ENCODE assay signal across 15 cellular contexts in the genomic region with DNA sequence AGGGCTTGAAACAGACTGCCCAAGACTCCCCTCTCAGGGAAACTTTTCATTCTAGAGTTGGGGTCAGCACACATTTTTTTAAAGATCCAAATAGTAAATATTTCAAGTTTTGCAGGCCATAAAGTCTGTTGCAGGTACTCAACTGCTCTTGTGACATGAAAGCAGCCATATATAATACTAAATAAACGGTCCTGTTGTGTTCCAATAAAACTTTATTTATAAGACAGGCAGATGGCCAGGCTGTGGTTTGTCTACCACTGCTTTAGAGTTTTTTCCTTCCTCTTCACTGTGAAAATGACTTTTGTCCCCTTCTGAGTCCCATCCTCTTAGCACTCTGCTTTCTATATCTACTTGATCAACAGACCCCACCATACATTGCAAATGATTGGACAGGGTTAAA. TPM values are rescaled to one million over a fixed set of nuclear protein-coding genes. Genes with fewer than 3 reads are reported as not detected.
A peak's percentile ranks its signal among the peaks of the same experiment; 100 is the strongest.
DNase-seq lines count a peak whose midpoint lies in the region; ATAC-seq, FAIRE-seq and TF ChIP-seq lines count a peak whose summit lies in the region.
"Had no signal": no experiment of that assay in that cellular context is flagged by ENCODE, and none has a peak within 500 bp of the region (broad histone marks: within the 10 kb centered on the region; RNA-seq: fewer than 3 reads in every experiment).

No MANE protein-coding gene starts in this region.

- no peaks in the 10 kb centered on the region for H4K20me1 ChIP-seq in GM12878 (ENCODE audit: control insufficient read depth, insufficient read depth)

- no peaks in the 10 kb centered on the region for H3K9me3 Mint-ChIP-seq in naive B cell
- H3K9me3 Mint-ChIP-seq in MCF 10A (ENCODE audit: unreplicated experiment), result no peaks in the 10 kb centered on the region
- H3K9me3 Mint-ChIP-seq: CD4-positive, alpha-beta memory T cell had no signal

- FAIRE-seq in GM12892 (lab: Jason Lieb, UNC) (peak; percentile 38), GM12878 (lab: Jason Lieb, UNC) (no peak), RCC 7860 (lab: Jason Lieb, UNC) (no peak)
- FAIRE-seq: GM19239 had no signal

- 30% methylated on average over 1 of the region's 1 CpG for WGBS in GM12878 (ENCODE audit: insufficient coverage, insufficient replicate concordance, low lambda C conversion rate, missing lambda C conversion rate)

- no peak for TF ChIP-seq RAD21 in GM12878 (IDR thresholded peaks at IDR 0.05; ENCODE audit: insufficient read depth, low read depth, low read length)

- H3K36me3 ChIP-seq in GM12878 (ENCODE audit: control insufficient read depth in 2 of 2, insufficient read depth in 2 of 2, low read length in 1 of 2), result peaks cover 18 to 33% of the 10 kb centered on the region in 2 experiments

- no peak overlapping the region for H3K4me2 ChIP-seq in GM12878 (ENCODE audit: control insufficient read depth, insufficient read depth)

- in situ Hi-C loops in GM12878 (cut with MboI), result no loop called here

- peak overlapping the region in 4 of 6 donors; percentile 42 to 86 (median 60) for H3K27ac Mint-ChIP-seq in naive B cell
- no peak overlapping the region for H3K27ac Mint-ChIP-seq in MCF 10A (ENCODE audit: low read depth, unreplicated experiment)
- H3K27ac Mint-ChIP-seq: CD4-positive, alpha-beta memory T cell had no signal

- TF ChIP-seq POLR2A in GM12892 (IDR thresholded peaks at IDR 0.05; ENCODE audit: low read depth, low read length) (no peak), GM12878 (IDR thresholded peaks at IDR 0.05; ENCODE audit: low read depth, low read length) (no peak)

- SMC1A ChIA-PET in GM12878 (lab: Charles Lee; ENCODE audit: uncharacterized antibody, unreplicated experiment), result no interaction called here

- RAD21 ChIA-PET in GM12878 (lab: Charles Lee; ENCODE audit: unreplicated experiment), result no interaction called here

- POLR2A ChIA-PET in GM12878 (lab: Charles Lee) (no interaction called here), MCF 10A (lab: Yijun Ruan, JAX) (no interaction called here)

- TF ChIP-seq EP300 in GM12878 (IDR thresholded peaks at IDR 0.05; ENCODE audit: borderline replicate concordance in 1 of 2, control insufficient read depth in 1 of 2, low read depth in 2 of 2, low read length in 2 of 2), result no peak

- intact Hi-C loops in GM12878 (cut with micrococcal nuclease; ENCODE audit: unreplicated experiment), result no loop called here
- intact Hi-C loops in MCF 10A (cut with micrococcal nuclease), result no loop called here

- H3K4me3 Mint-ChIP-seq in naive B cell, result no peak overlapping the region
- no peak overlapping the region for H3K4me3 Mint-ChIP-seq in MCF 10A (ENCODE audit: unreplicated experiment)
- H3K4me3 Mint-ChIP-seq: CD4-positive, alpha-beta memory T cell had no signal

- H3K9me3 ChIP-seq in GM12878 (replicated peaks; ENCODE audit: control insufficient read depth, insufficient read depth, low read length), result no peaks in the 10 kb centered on the region

- no peaks in the 10 kb centered on the region for H3K4me1 ChIP-seq in GM12878 (ENCODE audit: control insufficient read depth, insufficient read depth, low read length)

- H3K4me3 ChIP-seq in GM12878, result no peak overlapping the region
- H3K4me3 ChIP-seq: GM23248 had no signal

- H3K36me3 Mint-ChIP-seq in naive B cell, result peaks cover 11 to 19% of the 10 kb centered on the region in 2 donors
- H3K36me3 Mint-ChIP-seq in MCF 10A (ENCODE audit: insufficient read depth, unreplicated experiment), result no peaks in the 10 kb centered on the region
- H3K36me3 Mint-ChIP-seq: CD4-positive, alpha-beta memory T cell had no signal

- no peak for TF ChIP-seq CTCF in GM12878 (IDR thresholded peaks at IDR 0.05 in 2 of 3, conservative IDR thresholded peaks at IDR 0.05 in 1 of 3; ENCODE audit: control insufficient read depth in 2 of 3, extremely low read depth in 1 of 3, insufficient read depth in 1 of 3, low read depth in 3 of 3, low read length in 3 of 3)
- no peak for TF ChIP-seq CTCF in MCF 10A (IDR thresholded peaks at IDR 0.05; ENCODE audit: unreplicated experiment)

- H3K27me3 ChIP-seq in GM12878 (replicated peaks in 1 of 2; ENCODE audit: control insufficient read depth in 2 of 2, insufficient read depth in 2 of 2, low read length in 1 of 2), result no peaks in the 10 kb centered on the region

- no peak overlapping the region for H3K9ac ChIP-seq in GM12878 (ENCODE audit: control insufficient read depth, insufficient read depth, low read length)
- H3K9ac ChIP-seq: GM23248 had no signal

- CTCF ChIA-PET in GM12878 (lab: Yijun Ruan, JAX) (no interaction called here), MCF 10A (lab: Yijun Ruan, JAX) (no interaction called here)

- H3K4me1 Mint-ChIP-seq in naive B cell (peaks cover 4 to 18% (median 15%) of the 10 kb centered on the region in 3 donors), MCF 10A (ENCODE audit: insufficient read depth, unreplicated experiment) (no peaks in the 10 kb centered on the region)
- H3K4me1 Mint-ChIP-seq: CD4-positive, alpha-beta memory T cell had no signal

- DNase-seq in GM12892 (ENCODE audit: insufficient read length) (no peak), GM12878 (ENCODE audit: low read depth, low spot score) (no peak), naive B cell (no peak), RCC 7860 (ENCODE audit: low spot score) (no peak), MCF 10A (ENCODE audit: unreplicated experiment) (no peak)
- no peak for DNase-seq in activated effector memory CD4-positive, alpha-beta T cell treated with anti-CD3 and anti-CD28 coated beads, Interleukin-2, amount 50 U/mL, for 16 hours
- DNase-seq: C1 segment of cervical spinal cord; Calu3; CD4-positive, alpha-beta memory T cell; COR-L47; DMS79 treated with DMSO at 0.1 percent for 48 hours; GF-D8; GM23248; HCEC 1CT had no signal

- no peaks in the 10 kb centered on the region for H3K79me2 ChIP-seq in GM12878 (ENCODE audit: control insufficient read depth, insufficient read depth, low read length)

- H3K27me3 Mint-ChIP-seq in naive B cell, result no peaks in the 10 kb centered on the region
- no peaks in the 10 kb centered on the region for H3K27me3 Mint-ChIP-seq in MCF 10A (ENCODE audit: insufficient read depth, unreplicated experiment)
- H3K27me3 Mint-ChIP-seq: CD4-positive, alpha-beta memory T cell had no signal

- no peak overlapping the region for H2AFZ ChIP-seq in GM12878 (ENCODE audit: control insufficient read depth, low read depth, low read length)
- H2AFZ ChIP-seq: GM23248 had no signal

- ATAC-seq in GM12878, result no peak
- no peak for ATAC-seq in naive B cell (ENCODE audit: low read depth in 2 of 2)

- no peak overlapping the region for H3K27ac ChIP-seq in GM12878 (ENCODE audit: control insufficient read depth, insufficient read depth)
- H3K27ac ChIP-seq: GM23248 had no signal

- BruUV-seq in GM12878 (replicated peaks; lab: Mats Ljungman, UMichigan), result no TSS peak
- no TSS peak for BruUV-seq in MCF 10A (replicated peaks; lab: Mats Ljungman, UMichigan)

TF ChIP-seq in GM12878, 131 proteins besides CTCF, POLR2A, EP300 and RAD21:
- TF ChIP-seq, protein P1, sequence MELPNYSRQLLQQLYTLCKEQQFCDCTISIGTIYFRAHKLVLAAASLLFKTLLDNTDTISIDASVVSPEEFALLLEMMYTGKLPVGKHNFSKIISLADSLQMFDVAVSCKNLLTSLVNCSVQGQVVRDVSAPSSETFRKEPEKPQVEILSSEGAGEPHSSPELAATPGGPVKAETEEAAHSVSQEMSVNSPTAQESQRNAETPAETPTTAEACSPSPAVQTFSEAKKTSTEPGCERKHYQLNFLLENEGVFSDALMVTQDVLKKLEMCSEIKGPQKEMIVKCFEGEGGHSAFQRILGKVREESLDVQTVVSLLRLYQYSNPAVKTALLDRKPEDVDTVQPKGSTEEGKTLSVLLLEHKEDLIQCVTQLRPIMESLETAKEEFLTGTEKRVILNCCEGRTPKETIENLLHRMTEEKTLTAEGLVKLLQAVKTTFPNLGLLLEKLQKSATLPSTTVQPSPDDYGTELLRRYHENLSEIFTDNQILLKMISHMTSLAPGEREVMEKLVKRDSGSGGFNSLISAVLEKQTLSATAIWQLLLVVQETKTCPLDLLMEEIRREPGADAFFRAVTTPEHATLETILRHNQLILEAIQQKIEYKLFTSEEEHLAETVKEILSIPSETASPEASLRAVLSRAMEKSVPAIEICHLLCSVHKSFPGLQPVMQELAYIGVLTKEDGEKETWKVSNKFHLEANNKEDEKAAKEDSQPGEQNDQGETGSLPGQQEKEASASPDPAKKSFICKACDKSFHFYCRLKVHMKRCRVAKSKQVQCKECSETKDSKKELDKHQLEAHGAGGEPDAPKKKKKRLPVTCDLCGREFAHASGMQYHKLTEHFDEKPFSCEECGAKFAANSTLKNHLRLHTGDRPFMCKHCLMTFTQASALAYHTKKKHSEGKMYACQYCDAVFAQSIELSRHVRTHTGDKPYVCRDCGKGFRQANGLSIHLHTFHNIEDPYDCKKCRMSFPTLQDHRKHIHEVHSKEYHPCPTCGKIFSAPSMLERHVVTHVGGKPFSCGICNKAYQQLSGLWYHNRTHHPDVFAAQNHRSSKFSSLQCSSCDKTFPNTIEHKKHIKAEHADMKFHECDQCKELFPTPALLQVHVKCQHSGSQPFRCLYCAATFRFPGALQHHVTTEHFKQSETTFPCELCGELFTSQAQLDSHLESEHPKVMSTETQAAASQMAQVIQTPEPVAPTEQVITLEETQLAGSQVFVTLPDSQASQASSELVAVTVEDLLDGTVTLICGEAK (IDR thresholded peaks at IDR 0.05; ENCODE audit: borderline replicate concordance), result peak; percentile 79
- TF ChIP-seq TAF1 (IDR thresholded peaks at IDR 0.05; ENCODE audit: borderline replicate concordance, low read depth, low read length), result no peak

RNA-seq across cellular contexts. Expression of gene TM9SF3, which starts 40.5 kb away (rescaled TPM):
- polyA plus RNA-seq in GM12892 (2012; ENCODE audit: missing spikeins), result 45.5 TPM
- 109 TPM in 2 replicates for total RNA-seq in GM12878 (2013; cell fraction: nucleolus; rRNA removed)
- total RNA-seq in GM12878 (2014; rRNA removed), result 34.7 and 42.5 TPM in 2 replicates
- 43.5 and 45.9 TPM in 2 replicates for total RNA-seq in GM12878 (2014; rRNA removed; fragmentation: Illumina TruSeq; extraction: Trizol)
- 65.9 and 71.5 TPM in 2 replicates for total RNA-seq in GM12878 (2021)
- 17.5 TPM for polyA plus RNA-seq in GM12878 (2011; ENCODE audit: low read depth)
- 46.3 and 87.7 TPM in 2 replicates for polyA plus RNA-seq in GM12878 (2011; rRNA removed)
- polyA plus RNA-seq in GM12878 (2011; cell fraction: cytosol; rRNA removed), result 20.9 and 40.4 TPM in 2 replicates
- polyA plus RNA-seq in GM12878 (2011; cell fraction: nucleus; rRNA removed), result 20.9 and 21.5 TPM in 2 replicates
- polyA plus RNA-seq in GM12878 (2012), result 35.8 and 41.6 TPM in 2 replicates
- polyA plus RNA-seq in GM12878 (2014; fragmentation: Illumina TruSeq; extraction: Trizol), result 46.8 and 69.3 TPM in 2 replicates
- 10 to 100 TPM; 17.1 to 20.4 TPM for polyA plus RNA-seq in GM12878 (2014; fragmentation: Nextera tagmentation; extraction: Ambion mirVana)
- polyA plus RNA-seq in GM12878 (2014; rRNA removed), result 23.5 and 26.5 TPM in 2 replicates
- polyA plus RNA-seq in GM12878 (2016; fragmentation: Nextera tagmentation; extraction: Ambion mirVana), result 10 to 100 TPM; 73.1 to 85.4 TPM
- polyA minus RNA-seq in GM12878 (2011; rRNA and poly(A)+ RNA removed), result 77.9 and 91.5 TPM in 2 replicates
- polyA minus RNA-seq in GM12878 (2011; cell fraction: cytosol; rRNA and poly(A)+ RNA removed), result 26.9 and 28.9 TPM in 2 replicates
- 35.7 and 51.8 TPM in 2 replicates for polyA minus RNA-seq in GM12878 (2011; cell fraction: nucleus; rRNA and poly(A)+ RNA removed)
- 10 to 100 TPM; 36.7 to 68.0 (median 45.8) TPM for polyA plus RNA-seq in naive B cell (ENCODE audit: low read depth in 6 of 6)
- total RNA-seq in MCF 10A (2022), result 144 and 151 TPM in 2 replicates
